Comparison of ENCODE assay signal across 24 cellular contexts in genomic region chr14:98886982-98887381, GRCh38.
"Had no signal": no experiment of that assay in that cellular context is flagged by ENCODE, and none has a peak within 500 bp of the region (broad histone marks: within the 10 kb centered on the region; RNA-seq: fewer than 3 reads in every experiment).

No MANE protein-coding gene starts in this region.

- H3K27ac ChIP-seq: colonic mucosa, gastrocnemius medialis, neutrophil, pancreas, thoracic aorta had no signal

- H3K27me3 ChIP-seq: colonic mucosa, gastrocnemius medialis, neutrophil, pancreas had no signal

- H3K9me3 ChIP-seq: colonic mucosa, gastrocnemius medialis, neutrophil, pancreas, thoracic aorta had no signal

- H3K4me3 Mint-ChIP-seq: activated naive CD4-positive, alpha-beta T cell treated with anti-CD3 and anti-CD28 coated beads, Interleukin-2, amount 10 ng/mL, durations not matched to agents 7 days and 5 days; activated naive CD8-positive, alpha-beta T cell treated with anti-CD3 and anti-CD28 coated beads, Interleukin-2, amount 50 U/mL, for 24 hours; activated T-cell treated with anti-CD3 and anti-CD28 coated beads, Interleukin-2, amount 50 U/mL, for 4 hours; brain; central memory CD8-positive, alpha-beta T cell; endodermal cell; natural killer cell; stimulated activated memory B cell treated with anti-CD40 and anti-IgM and Interleukin-4, amounts not matched to agents 10 μg/mL and 1 μg/mL and 100 μg/mL, for 72 hours; T-helper 1 cell treated with Interleukin-12 subunit alpha and Interleukin-12 subunit beta and Interleukin-4 antibody, amounts not matched to agents 30 μg/mL and 1 μg/mL, for 36 hours had no signal

- H3K4me3 ChIP-seq: colonic mucosa, gastrocnemius medialis, pancreas, thoracic aorta had no signal

- ATAC-seq: activated naive CD8-positive, alpha-beta T cell treated with anti-CD3 and anti-CD28 coated beads, Interleukin-2, amount 50 U/mL, for 24 hours; activated T-cell treated with anti-CD3 and anti-CD28 coated beads, Interleukin-2, amount 50 U/mL, for 4 hours; gastrocnemius medialis; left ventricle myocardium superior; pancreas; sciatic nerve; stimulated activated memory B cell treated with anti-CD40 and anti-IgM and Interleukin-4, amounts not matched to agents 10 μg/mL and 1 μg/mL and 100 μg/mL, for 72 hours had no signal

- H3K4me1 Mint-ChIP-seq: activated naive CD4-positive, alpha-beta T cell treated with anti-CD3 and anti-CD28 coated beads, Interleukin-2, amount 10 ng/mL, durations not matched to agents 7 days and 5 days; natural killer cell; stimulated activated memory B cell treated with anti-CD40 and anti-IgM and Interleukin-4, amounts not matched to agents 10 μg/mL and 1 μg/mL and 100 μg/mL, for 72 hours had no signal

- DNase-seq: activated CD4-positive, alpha-beta T cell treated with anti-CD3 and anti-CD28 coated beads, Interleukin-2, amount 50 U/mL, for 1 hour; activated CD4-positive, CD25-positive, alpha-beta regulatory T cell treated with anti-CD3 and anti-CD28 coated beads, Interleukin-2, amount 50 U/mL, for 72 hours; activated CD8-positive, alpha-beta memory T cell treated with anti-CD3 and anti-CD28 coated beads, Interleukin-2, amount 50 U/mL, for 4 hours; activated naive CD4-positive, alpha-beta T cell treated with anti-CD3 and anti-CD28 coated beads, Interleukin-2, amount 10 ng/mL, durations not matched to agents 7 days and 5 days; activated naive CD8-positive, alpha-beta T cell treated with anti-CD3 and anti-CD28 coated beads, Interleukin-2, amount 50 U/mL, for 24 hours; activated T-cell treated with anti-CD3 and anti-CD28 coated beads, Interleukin-2, amount 50 U/mL, for 4 hours; anterior cingulate cortex; colonic mucosa; endodermal cell; erythroblast; gastrocnemius medialis; head of caudate nucleus; left ventricle myocardium superior; mesenchymal stem cell; natural killer cell; pancreas; stimulated activated CD4-positive, alpha-beta T cell treated with anti-CD3 and anti-CD28 coated beads, Interleukin-4, amount 100 ng/mL, for 24 hours had no signal

- H3K4me1 ChIP-seq: colonic mucosa, gastrocnemius medialis, pancreas had no signal

- H3K36me3 ChIP-seq: colonic mucosa, gastrocnemius medialis, neutrophil, pancreas, thoracic aorta had no signal

- H3K27me3 Mint-ChIP-seq: activated naive CD8-positive, alpha-beta T cell treated with anti-CD3 and anti-CD28 coated beads, Interleukin-2, amount 50 U/mL, for 24 hours; central memory CD8-positive, alpha-beta T cell; stimulated activated memory B cell treated with anti-CD40 and anti-IgM and Interleukin-4, amounts not matched to agents 10 μg/mL and 1 μg/mL and 100 μg/mL, for 72 hours had no signal

- H3K36me3 Mint-ChIP-seq: brain; natural killer cell; stimulated activated memory B cell treated with anti-CD40 and anti-IgM and Interleukin-4, amounts not matched to agents 10 μg/mL and 1 μg/mL and 100 μg/mL, for 72 hours had no signal

- H3K9me3 Mint-ChIP-seq: activated naive CD8-positive, alpha-beta T cell treated with anti-CD3 and anti-CD28 coated beads, Interleukin-2, amount 50 U/mL, for 24 hours; activated T-cell treated with anti-CD3 and anti-CD28 coated beads, Interleukin-2, amount 50 U/mL, for 4 hours; central memory CD8-positive, alpha-beta T cell; natural killer cell had no signal

- H3K27ac Mint-ChIP-seq: activated naive CD4-positive, alpha-beta T cell treated with anti-CD3 and anti-CD28 coated beads, Interleukin-2, amount 10 ng/mL, durations not matched to agents 7 days and 5 days; activated naive CD8-positive, alpha-beta T cell treated with anti-CD3 and anti-CD28 coated beads, Interleukin-2, amount 50 U/mL, for 24 hours; brain; endodermal cell; natural killer cell; stimulated activated memory B cell treated with anti-CD40 and anti-IgM and Interleukin-4, amounts not matched to agents 10 μg/mL and 1 μg/mL and 100 μg/mL, for 72 hours; T-helper 1 cell treated with Interleukin-12 subunit alpha and Interleukin-12 subunit beta and Interleukin-4 antibody, amounts not matched to agents 30 μg/mL and 1 μg/mL, for 36 hours had no signal
